ENCODE assay signal across 12 cellular contexts in genomic region chr12:91870872-91871707, GRCh38.
DNase-seq lines count a peak whose midpoint lies in the region; ATAC-seq and TF ChIP-seq lines count a peak whose summit lies in the region.
"Had no signal": no experiment of that assay in that cellular context is flagged by ENCODE, and none has a peak within 500 bp of the region (broad histone marks: within the 10 kb centered on the region; RNA-seq: fewer than 3 reads in every experiment).

No MANE protein-coding gene starts in this region.

- peak; percentile 58 for DNase-seq in activated CD4-positive, alpha-beta T cell treated with anti-CD3 and anti-CD28 coated beads, Interleukin-2, amount 10 ng/mL, durations not matched to agents 24 days and 14 days
- DNase-seq in activated CD4-positive, alpha-beta T cell treated with anti-CD3 and anti-CD28 coated beads, Interleukin-2, amount 50 U/mL, for 1 hour: no peak
- DNase-seq in SW480 (ENCODE audit: low spot score) (peak; percentile 91), GM13976 (ENCODE audit: low spot score) (no peak), T1000 (lab: John Stamatoyannopoulos, UW) (no peak)
- DNase-seq in effector memory CD4-positive, alpha-beta T cell: no peak
- DNase-seq in stimulated activated naive CD8-positive, alpha-beta T cell treated with anti-CD3 and anti-CD28 coated beads, Interleukin-15, amount 100 ng/mL, for 72 hours: no peak
- no peak for DNase-seq in stimulated activated CD4-positive, alpha-beta T cell treated with anti-CD3 and anti-CD28 coated beads, Interleukin-15, amount 100 ng/mL, for 24 hours
- DNase-seq: activated CD8-positive, alpha-beta memory T cell treated with anti-CD3 and anti-CD28 coated beads, Interleukin-2, amount 50 U/mL, for 4 hours; GOT3 had no signal

- no peaks in the 10 kb centered on the region for H3K27me3 ChIP-seq in effector memory CD4-positive, alpha-beta T cell (replicated peaks; ENCODE audit: control insufficient read depth, insufficient read depth, low read length, poor library complexity, severe bottlenecking)

- H3K27ac Mint-ChIP-seq in activated CD4-positive, alpha-beta T cell treated with anti-CD3 and anti-CD28 coated beads, Interleukin-2, amount 10 ng/mL, durations not matched to agents 24 days and 14 days: peak overlapping the region; percentile 79
- H3K27ac Mint-ChIP-seq in stimulated activated naive CD8-positive, alpha-beta T cell treated with anti-CD3 and anti-CD28 coated beads, Interleukin-15, amount 100 ng/mL, for 72 hours: peak overlapping the region; percentile 3 to 29
- H3K27ac Mint-ChIP-seq: brain had no signal

- H3K36me3 Mint-ChIP-seq in activated CD4-positive, alpha-beta T cell treated with anti-CD3 and anti-CD28 coated beads, Interleukin-2, amount 10 ng/mL, durations not matched to agents 24 days and 14 days (ENCODE audit: low read depth): peaks cover 10% of the 10 kb centered on the region
- H3K36me3 Mint-ChIP-seq: brain had no signal

- in situ Hi-C loops in GM13976 (cut with MboI; ENCODE audit: low sequenced_read_pairs, unreplicated experiment): no loop called here

- no peak overlapping the region for H3K4me3 ChIP-seq in effector memory CD4-positive, alpha-beta T cell (ENCODE audit: insufficient read depth, low read depth, low read length, poor library complexity, severe bottlenecking)

- intact Hi-C loops in activated CD4-positive, alpha-beta T cell treated with anti-CD3 and anti-CD28 coated beads, Interleukin-2, amount 10 ng/mL, durations not matched to agents 24 days and 14 days (cut with micrococcal nuclease): loop anchor here (10.0 kb wide), 2 partner anchors 56 to 164 kb away; no protein-coding TSS in a partner anchor

- H3K27me3 Mint-ChIP-seq in activated CD4-positive, alpha-beta T cell treated with anti-CD3 and anti-CD28 coated beads, Interleukin-2, amount 10 ng/mL, durations not matched to agents 24 days and 14 days: no peaks in the 10 kb centered on the region
- H3K27me3 Mint-ChIP-seq in stimulated activated naive CD8-positive, alpha-beta T cell treated with anti-CD3 and anti-CD28 coated beads, Interleukin-15, amount 100 ng/mL, for 72 hours: no peaks in the 10 kb centered on the region
- H3K27me3 Mint-ChIP-seq: brain had no signal

- H3K4me1 ChIP-seq in effector memory CD4-positive, alpha-beta T cell (ENCODE audit: control insufficient read depth, insufficient read depth, low read length, poor library complexity, severe bottlenecking): peaks cover 17% of the 10 kb centered on the region

- H3K4me1 Mint-ChIP-seq in activated CD4-positive, alpha-beta T cell treated with anti-CD3 and anti-CD28 coated beads, Interleukin-2, amount 10 ng/mL, durations not matched to agents 24 days and 14 days: peaks cover 28% of the 10 kb centered on the region
- H3K4me1 Mint-ChIP-seq in stimulated activated naive CD8-positive, alpha-beta T cell treated with anti-CD3 and anti-CD28 coated beads, Interleukin-15, amount 100 ng/mL, for 72 hours: peaks cover 56% of the 10 kb centered on the region

- H3K9me3 ChIP-seq in effector memory CD4-positive, alpha-beta T cell (ENCODE audit: control insufficient read depth, low read length): no peaks in the 10 kb centered on the region

- peak overlapping the region; percentile 55 for H3K4me3 Mint-ChIP-seq in activated CD4-positive, alpha-beta T cell treated with anti-CD3 and anti-CD28 coated beads, Interleukin-2, amount 10 ng/mL, durations not matched to agents 24 days and 14 days
- peak overlapping the region; percentile 9 to 35 for H3K4me3 Mint-ChIP-seq in stimulated activated naive CD8-positive, alpha-beta T cell treated with anti-CD3 and anti-CD28 coated beads, Interleukin-15, amount 100 ng/mL, for 72 hours
- H3K4me3 Mint-ChIP-seq: brain had no signal

- peak overlapping the region; percentile 85 for H3K27ac ChIP-seq in effector memory CD4-positive, alpha-beta T cell (ENCODE audit: insufficient read depth, low read length, poor library complexity, severe bottlenecking)

- peak; percentile 59 for ATAC-seq in stimulated activated naive CD8-positive, alpha-beta T cell treated with anti-CD3 and anti-CD28 coated beads, Interleukin-15, amount 100 ng/mL, for 72 hours
- ATAC-seq: Panc1 had no signal

- peaks cover 16% of the 10 kb centered on the region for H3K9me3 Mint-ChIP-seq in activated CD4-positive, alpha-beta T cell treated with anti-CD3 and anti-CD28 coated beads, Interleukin-2, amount 10 ng/mL, durations not matched to agents 24 days and 14 days
- peaks cover 0 to 10% of the 10 kb centered on the region in 2 donors for H3K9me3 Mint-ChIP-seq in stimulated activated naive CD8-positive, alpha-beta T cell treated with anti-CD3 and anti-CD28 coated beads, Interleukin-15, amount 100 ng/mL, for 72 hours

- H3K36me3 ChIP-seq in effector memory CD4-positive, alpha-beta T cell (ENCODE audit: control insufficient read depth, insufficient read depth, low read length): no peaks in the 10 kb centered on the region

- no peak for TF ChIP-seq CTCF in GM13976 (IDR thresholded peaks at IDR 0.05; ENCODE audit: borderline replicate concordance, control extremely low read depth, extremely low read depth, insufficient read depth, missing control alignments)

Comparison
In these comparisons a context has a peak if more than half of its experiments do, and no peak if none do; other contexts are left out.
1. DNase-seq: peak in activated CD4-positive, alpha-beta T cell treated with anti-CD3 and anti-CD28 coated beads, Interleukin-2, amount 10 ng/mL, durations not matched to agents 24 days and 14 days (single experiment) and SW480 (single experiment); none in activated CD4-positive, alpha-beta T cell treated with anti-CD3 and anti-CD28 coated beads, Interleukin-2, amount 50 U/mL, for 1 hour (single experiment), effector memory CD4-positive, alpha-beta T cell (0 of 3), stimulated activated naive CD8-positive, alpha-beta T cell treated with anti-CD3 and anti-CD28 coated beads, Interleukin-15, amount 100 ng/mL, for 72 hours (0 of 2), stimulated activated CD4-positive, alpha-beta T cell treated with anti-CD3 and anti-CD28 coated beads, Interleukin-15, amount 100 ng/mL, for 24 hours (single experiment), GM13976 (single experiment) and T1000 (single experiment).